ENCODE assay signal across 8 cellular contexts in the genomic region with DNA sequence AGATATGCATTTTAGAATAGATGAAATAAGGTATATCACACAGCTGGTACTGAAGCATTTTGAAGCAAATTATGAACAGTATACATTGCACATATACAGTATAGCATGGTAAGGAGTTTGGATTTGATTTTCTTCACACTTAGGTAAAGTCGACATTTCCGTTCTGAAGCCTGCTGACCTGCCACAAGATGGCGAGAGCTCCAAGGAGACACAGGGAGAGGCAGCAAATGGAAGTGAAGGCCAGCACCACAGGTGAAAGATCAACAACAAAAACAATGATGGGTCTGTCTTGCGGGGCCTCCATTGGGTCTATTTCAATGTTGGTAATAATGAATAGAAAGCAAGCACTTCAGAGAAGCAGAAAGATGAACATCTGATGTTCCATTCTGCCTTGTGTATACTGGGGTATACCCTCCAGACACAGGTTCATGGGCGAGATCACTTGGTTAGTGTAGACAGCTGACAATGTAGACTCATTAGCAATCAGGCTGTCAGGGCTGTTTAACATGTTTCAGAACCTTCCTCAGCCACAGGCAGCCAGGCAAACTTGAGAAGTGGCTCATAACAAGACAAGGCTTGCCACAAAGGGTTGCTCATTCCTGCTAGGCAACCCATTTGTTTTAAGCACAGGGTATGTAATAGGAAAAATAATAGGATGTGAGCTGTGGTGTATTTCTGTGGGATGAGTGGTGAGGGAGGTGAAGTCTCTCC. TPM values are rescaled to one million over a fixed set of nuclear protein-coding genes. Genes with fewer than 3 reads are reported as not detected.
DNase-seq lines count a peak whose midpoint lies in the region; ATAC-seq and TF ChIP-seq lines count a peak whose summit lies in the region.

No MANE protein-coding gene starts in this region.

- H3K27ac ChIP-seq in SJCRH30, result no peak overlapping the region

- H3K27me3 ChIP-seq in SJCRH30, result no peaks in the 10 kb centered on the region

- DNase-seq in AG10803 (ENCODE audit: low read depth), result peak; percentile 33
- DNase-seq in GM04504 (ENCODE audit: low read depth), result peak; percentile 5
- peak; percentile 26 to 53 for DNase-seq in SJCRH30
- DNase-seq in fibroblast of peridontal ligament (ENCODE audit: extremely low read depth), result peak; percentile 25
- DNase-seq in stimulated activated CD4-positive, alpha-beta T cell treated with anti-CD3 and anti-CD28 coated beads, Interleukin-4, amount 100 ng/mL, for 1 hour, result peak; percentile 3
- DNase-seq in NOMO-1 (lab: John Stamatoyannopoulos, UW; ENCODE audit: unreplicated experiment in 2 of 2), result no peak
- DNase-seq in HuH-7.5 (ENCODE audit: low spot score), result no peak

- H3K9me3 ChIP-seq in SJCRH30 (replicated peaks), result no peaks in the 10 kb centered on the region

- H3K4me3 ChIP-seq in AG10803 (ENCODE audit: low read length), result no peak overlapping the region
- no peak overlapping the region for H3K4me3 ChIP-seq in SJCRH30

- H3K4me1 ChIP-seq in SJCRH30, result no peaks in the 10 kb centered on the region

- peak; percentile 63 for TF ChIP-seq CTCF in AG10803 (conservative IDR thresholded peaks at IDR 0.05; ENCODE audit: low read length)

- ATAC-seq in HG03565 (IDR thresholded peaks at IDR 0.05; ENCODE audit: unreplicated experiment), result peak; percentile 45

- no peaks in the 10 kb centered on the region for H3K36me3 ChIP-seq in SJCRH30

RNA-seq across cellular contexts. Expression of a gene that starts 21.4 kb away (rescaled TPM):
- not detected in 2 replicates for total RNA-seq in SJCRH30 (2014; rRNA removed; shearing (Covaris generic))

RNA-seq across cellular contexts. Expression of a gene that starts 33.2 kb away (rescaled TPM):
- total RNA-seq in SJCRH30 (2014; rRNA removed; shearing (Covaris generic)), result 0.15 and 0.34 TPM in 2 replicates

Comparison
In these comparisons a context has a peak if more than half of its experiments do, and no peak if none do; other contexts are left out.
1. DNase-seq: peak in AG10803 (single experiment), GM04504 (single experiment), SJCRH30 (2 of 2), fibroblast of peridontal ligament (single experiment) and stimulated activated CD4-positive, alpha-beta T cell treated with anti-CD3 and anti-CD28 coated beads, Interleukin-4, amount 100 ng/mL, for 1 hour (single experiment); none in NOMO-1 (0 of 2) and HuH-7.5 (single experiment).